ENCODE assay signal across 13 cellular contexts in genomic region chr18:59834267-59834666, GRCh38.
DNase-seq lines count a peak whose midpoint lies in the region; ATAC-seq and TF ChIP-seq lines count a peak whose summit lies in the region.
"Had no signal": no experiment of that assay in that cellular context is flagged by ENCODE, and none has a peak within 500 bp of the region (broad histone marks: within the 10 kb centered on the region; RNA-seq: fewer than 3 reads in every experiment).

No MANE protein-coding gene starts in this region.

- in situ Hi-C loops in G401 (cut with HindIII; ENCODE audit: low sequenced_read_pairs): no loop called here

- H3K27me3 Mint-ChIP-seq in activated B cell treated with CpG ODN at 0.5 μM for 24 hours: no peaks in the 10 kb centered on the region

- no peaks in the 10 kb centered on the region for H3K36me3 ChIP-seq in breast epithelium
- H3K36me3 ChIP-seq: transverse colon had no signal

- peak overlapping the region; percentile 69 for H3K27ac Mint-ChIP-seq in activated B cell treated with CpG ODN at 0.5 μM for 24 hours

- no peak for TF ChIP-seq CTCF in GM20000 (IDR thresholded peaks at IDR 0.05; ENCODE audit: extremely low read depth, missing control alignments)
- no peak for TF ChIP-seq CTCF in activated B cell treated with CpG ODN at 0.5 μM for 24 hours (IDR thresholded peaks at IDR 0.05)
- TF ChIP-seq CTCF in breast epithelium (IDR thresholded peaks at IDR 0.05): no peak

- H3K9me3 Mint-ChIP-seq in activated B cell treated with CpG ODN at 0.5 μM for 24 hours: no peaks in the 10 kb centered on the region

- DNase-seq in GM20000 (ENCODE audit: low spot score): peak; percentile 30
- no peak for DNase-seq in activated B cell treated with CpG ODN at 0.5 μM for 24 hours
- DNase-seq in breast epithelium (ENCODE audit: low spot score in 2 of 2): no peak
- no peak for DNase-seq in SIG-M5 (lab: John Stamatoyannopoulos, UW)
- no peak for DNase-seq in G401 (ENCODE audit: low spot score)
- DNase-seq: anterior cingulate cortex, Calu3, mucosa of descending colon, NCI-H510A treated with DMSO at 0.1 percent for 48 hours, transverse colon had no signal

- CTCF ChIA-PET in activated B cell treated with CpG ODN at 0.5 μM for 24 hours (lab: Charles Lee): interaction anchor here (1.5 kb wide), 1 partner anchor 160 kb away, joined by 4 read pairs; no protein-coding TSS in a partner anchor

- no peaks in the 10 kb centered on the region for H3K36me3 Mint-ChIP-seq in activated B cell treated with CpG ODN at 0.5 μM for 24 hours (ENCODE audit: low read depth)

- intact Hi-C loops in activated B cell treated with CpG ODN at 0.5 μM for 24 hours (cut with micrococcal nuclease) (loop anchor here (10.0 kb wide), 1 partner anchor 451 kb away; no protein-coding TSS in a partner anchor), breast epithelium (cut with DNase I; ENCODE audit: low total_unique reads) (no loop called here)

- TF ChIP-seq POLR2A in breast epithelium (IDR thresholded peaks at IDR 0.05): no peak

- peak; percentile 28 for ATAC-seq in GM18861 (IDR thresholded peaks at IDR 0.05; ENCODE audit: unreplicated experiment)
- ATAC-seq in HG03039 (IDR thresholded peaks at IDR 0.05; ENCODE audit: unreplicated experiment): peak; percentile 38
- peak; percentile 34 for ATAC-seq in activated B cell treated with CpG ODN at 0.5 μM for 24 hours (ENCODE audit: low read depth)
- no peak for ATAC-seq in GM19397 (IDR thresholded peaks at IDR 0.05; ENCODE audit: unreplicated experiment)
- ATAC-seq: mucosa of descending colon had no signal

- H3K27ac ChIP-seq in breast epithelium: no peak overlapping the region
- H3K27ac ChIP-seq: transverse colon had no signal

- no peaks in the 10 kb centered on the region for H3K9me3 ChIP-seq in breast epithelium
- H3K9me3 ChIP-seq: mucosa of descending colon, transverse colon had no signal

- H3K4me3 Mint-ChIP-seq in activated B cell treated with CpG ODN at 0.5 μM for 24 hours: no peak overlapping the region

- H3K4me3 ChIP-seq in breast epithelium: no peak overlapping the region
- H3K4me3 ChIP-seq: mucosa of descending colon, transverse colon had no signal

- POLR2A ChIA-PET in activated B cell treated with CpG ODN at 0.5 μM for 24 hours (lab: Charles Lee): interaction anchor here (1.3 kb wide), 1 partner anchor 66 kb away, joined by 6 read pairs; no protein-coding TSS in a partner anchor

- no peaks in the 10 kb centered on the region for H3K4me1 ChIP-seq in breast epithelium
- H3K4me1 ChIP-seq: transverse colon had no signal

- H3K27me3 ChIP-seq in breast epithelium: no peaks in the 10 kb centered on the region
- H3K27me3 ChIP-seq: transverse colon had no signal

- H3K4me1 Mint-ChIP-seq in activated B cell treated with CpG ODN at 0.5 μM for 24 hours: peaks cover 27% of the 10 kb centered on the region
